8 cellular contexts compared by ENCODE assay signal in genomic region chr2:171687287-171688128, GRCh38. TPM values are rescaled to one million over a fixed set of nuclear protein-coding genes. Genes with fewer than 3 reads are reported as not detected.
DNase-seq lines count a peak whose midpoint lies in the region; ATAC-seq, FAIRE-seq and TF ChIP-seq lines count a peak whose summit lies in the region.

Gene DYNC1I2, plus strand, starts transcription at chr2:171687469. Its CDS starts 2,687 bp downstream, at chr2:171690156.

- peaks cover 0 to 1% (median 0%) of the 10 kb centered on the region in 7 donors for H3K9me3 Mint-ChIP-seq in CD14-positive monocyte

- in situ Hi-C loops in HepG2 (cut with HindIII; ENCODE audit: extremely low pct_ligation_motif_present, low pct_unique_long_range_greater_than_20kb), result no loop called here

- H3K4me3 ChIP-seq in HepG2 (replicated peaks in 1 of 3; ENCODE audit: insufficient read depth in 1 of 3, low read depth in 2 of 3, low read length in 3 of 3), result peak within 1 kb of the TSS; percentile 86 to 99 (median 95)

- H3K36me3 ChIP-seq in HepG2 (replicated peaks in 1 of 2; ENCODE audit: control insufficient read depth in 1 of 2, insufficient read depth in 2 of 2, low read length in 2 of 2), result peaks cover 3 to 8% of the 10 kb centered on the region in 2 experiments; a peak in 4 of 5 replicates

- peak within 1 kb of the TSS; percentile 85 for H3K4me2 ChIP-seq in HepG2 (ENCODE audit: low read depth, low read length)

- peaks cover 44% of the 10 kb centered on the region for H3K79me2 ChIP-seq in HepG2 (ENCODE audit: insufficient read depth, low read length)

- no peaks in the 10 kb centered on the region for H3K9me3 ChIP-seq in HepG2 (ENCODE audit: low read length)

- intact Hi-C loops in CD14-positive monocyte (cut with micrococcal nuclease) (loop anchor here (10.0 kb wide), 2 partner anchors 237 to 253 kb away; partner anchors contain the start of genes DCAF17 (in 1 of the 2), HAT1 (in 1 of the 2) and METTL8 (in 1 of the 2)), HepG2 (cut with micrococcal nuclease; ENCODE audit: unreplicated experiment) (loop anchor here (1.0 kb wide), 1 partner anchor 89 kb away; no protein-coding TSS in a partner anchor)

- peak within 1 kb of the TSS; percentile 86 to 96 (median 95) for H3K27ac Mint-ChIP-seq in CD14-positive monocyte

- TF ChIP-seq RAD21 in HepG2 (CRISPR knock-in tag; IDR thresholded peaks at IDR 0.05), result no peak; the same call in 1 of the 2 replicates

- TSS peak; percentile 73 for BruUV-seq in HepG2 (replicated peaks; lab: Mats Ljungman, UMichigan)

- no peaks in the 10 kb centered on the region for H4K20me1 ChIP-seq in HepG2 (ENCODE audit: insufficient read depth, low read length)

- peak within 1 kb of the TSS; percentile 70 for H3K27ac ChIP-seq in HepG2 (ENCODE audit: extremely low read length, insufficient read depth, low read length)

- peak; percentile 72 to 82 for TF ChIP-seq POLR2A in HepG2 (IDR thresholded peaks at IDR 0.05; ENCODE audit: insufficient read depth in 1 of 2, low read depth in 2 of 2, low read length in 2 of 2)

- CTCF ChIA-PET in HepG2 (lab: Yijun Ruan, JAX; ENCODE audit: low intra/inter-chr PET ratio, low total read pairs), result interaction anchor here (0.8 kb wide), 1 partner anchor 16 kb away, joined by 3 read pairs; no protein-coding TSS in a partner anchor

- TF ChIP-seq CTCF in CD14-positive monocyte (IDR thresholded peaks at IDR 0.05), result no peak
- TF ChIP-seq CTCF in HepG2 (CRISPR knock-in tag; IDR thresholded peaks at IDR 0.05), result peak; percentile 18; the same call in 1 of the 2 replicates

- H3K27me3 ChIP-seq in HepG2 (ENCODE audit: control insufficient read depth in 1 of 2, insufficient read depth in 2 of 2, low read length in 2 of 2), result peaks cover 0 to 10% of the 10 kb centered on the region in 2 experiments; a peak in 1 of 5 replicates

- DNase-seq in CD14-positive monocyte (ENCODE audit: low spot score), result peak; percentile 85
- DNase-seq in NCI-H748 treated with DMSO at 0.1 percent for 48 hours (lab: John Stamatoyannopoulos, UW), result peak; percentile 93
- DNase-seq in activated CD4-positive, alpha-beta T cell treated with anti-CD3 and anti-CD28 coated beads, Interleukin-2, amount 50 U/mL, for 48 hours, result peak; percentile 79 to 85
- peak; percentile 91 to 96 for DNase-seq in dermis microvascular lymphatic vessel endothelial cell (ENCODE audit: low read depth in 2 of 2)
- DNase-seq in HepG2 (ENCODE audit: low spot score), result peak; percentile 95
- DNase-seq in stimulated activated CD4-positive, alpha-beta T cell treated with anti-CD3 and anti-CD28 coated beads, Interleukin-4, amount 100 ng/mL, for 1 hour, result peak; percentile 77

- POLR2A ChIA-PET in HepG2 (lab: Yijun Ruan, JAX), result interaction anchor here (0.6 to 3.2 kb wide), 8 partner anchors 13 to 436 kb away, joined by 3 to 20 read pairs (median 4); partner anchors contain the start of genes DLX1, DLX2, METAP1D and SLC25A12

- TF ChIP-seq EP300 in HepG2 (IDR thresholded peaks at IDR 0.05; ENCODE audit: low read depth in 2 of 2, low read length in 2 of 2), result peak in 1 of 2 experiments; percentile 13; a peak in 1 of 4 replicates
- no peak; the same call in 1 of the 2 replicates for TF ChIP-seq EP300 in HepG2 (CRISPR knock-in tag; IDR thresholded peaks at IDR 0.05; ENCODE audit: borderline replicate concordance)

- peaks cover 2 to 9% (median 6%) of the 10 kb centered on the region in 3 donors for H3K27me3 Mint-ChIP-seq in CD14-positive monocyte (ENCODE audit: low read depth in 3 of 3)

- ATAC-seq in GM19351 (IDR thresholded peaks at IDR 0.05; ENCODE audit: unreplicated experiment) (peak; percentile 89), HG03558 (IDR thresholded peaks at IDR 0.05; ENCODE audit: extremely low read depth, unreplicated experiment) (peak; percentile 72), HepG2 (peak; percentile 99)

- peak within 1 kb of the TSS; percentile 92 for H2AFZ ChIP-seq in HepG2 (ENCODE audit: low read length)

- peaks cover 20% of the 10 kb centered on the region for H3K4me1 Mint-ChIP-seq in CD14-positive monocyte

- peak; percentile 88 for FAIRE-seq in HepG2 (lab: Jason Lieb, UNC)

- WGBS in HepG2 (ENCODE audit: low lambda C conversion rate), result 0% methylated on average over 39 of the region's 51 CpGs

- peaks cover 12% of the 10 kb centered on the region for H3K4me1 ChIP-seq in HepG2 (ENCODE audit: insufficient read depth, low read length)

- H3K4me3 Mint-ChIP-seq in CD14-positive monocyte, result peak within 1 kb of the TSS; percentile 91 to 97

- peak within 1 kb of the TSS; percentile 80 for H3K9ac ChIP-seq in HepG2 (ENCODE audit: insufficient read depth, low read depth, low read length)

- peaks cover 14 to 15% of the 10 kb centered on the region in 2 donors for H3K36me3 Mint-ChIP-seq in CD14-positive monocyte

TF ChIP-seq in HepG2, 621 proteins besides CTCF, POLR2A, EP300 and RAD21 (continues in another document):
- peak; percentile 98 for TF ChIP-seq ELF1 (CRISPR knock-in tag; IDR thresholded peaks at IDR 0.05)
- TF ChIP-seq MTF1 (CRISPR knock-in tag; IDR thresholded peaks at IDR 0.05), result no peak
- no peak for TF ChIP-seq ATM (IDR thresholded peaks at IDR 0.05; ENCODE audit: borderline replicate concordance)
- peak; percentile 22; the same call in 1 of the 2 replicates for TF ChIP-seq KLF6 (CRISPR knock-in tag; IDR thresholded peaks at IDR 0.05)
- no peak; the same call in 1 of the 2 replicates for TF ChIP-seq ZNF124 (CRISPR knock-in tag; IDR thresholded peaks at IDR 0.05)
- TF ChIP-seq, protein P1, sequence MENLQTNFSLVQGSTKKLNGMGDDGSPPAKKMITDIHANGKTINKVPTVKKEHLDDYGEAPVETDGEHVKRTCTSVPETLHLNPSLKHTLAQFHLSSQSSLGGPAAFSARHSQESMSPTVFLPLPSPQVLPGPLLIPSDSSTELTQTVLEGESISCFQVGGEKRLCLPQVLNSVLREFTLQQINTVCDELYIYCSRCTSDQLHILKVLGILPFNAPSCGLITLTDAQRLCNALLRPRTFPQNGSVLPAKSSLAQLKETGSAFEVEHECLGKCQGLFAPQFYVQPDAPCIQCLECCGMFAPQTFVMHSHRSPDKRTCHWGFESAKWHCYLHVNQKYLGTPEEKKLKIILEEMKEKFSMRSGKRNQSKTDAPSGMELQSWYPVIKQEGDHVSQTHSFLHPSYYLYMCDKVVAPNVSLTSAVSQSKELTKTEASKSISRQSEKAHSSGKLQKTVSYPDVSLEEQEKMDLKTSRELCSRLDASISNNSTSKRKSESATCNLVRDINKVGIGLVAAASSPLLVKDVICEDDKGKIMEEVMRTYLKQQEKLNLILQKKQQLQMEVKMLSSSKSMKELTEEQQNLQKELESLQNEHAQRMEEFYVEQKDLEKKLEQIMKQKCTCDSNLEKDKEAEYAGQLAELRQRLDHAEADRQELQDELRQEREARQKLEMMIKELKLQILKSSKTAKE (CRISPR knock-in tag; IDR thresholded peaks at IDR 0.05; ENCODE audit: borderline replicate concordance), result no peak
- no peak; the same call in 1 of the 2 replicates for TF ChIP-seq ZNF280B (CRISPR knock-in tag; IDR thresholded peaks at IDR 0.05; ENCODE audit: borderline replicate concordance)
- TF ChIP-seq ZNF546 (CRISPR knock-in tag; conservative IDR thresholded peaks at IDR 0.05), result no peak; the same call in 1 of the 2 replicates
- TF ChIP-seq SMC3 (IDR thresholded peaks at IDR 0.05; ENCODE audit: low read length), result no peak

RNA-seq across cellular contexts. Expression of gene DYNC1I2, which starts in this region (rescaled TPM):
- polyA plus RNA-seq in CD14-positive monocyte (10 to 100 TPM; 30.8 to 32.2 TPM), HepG2 (2011; rRNA removed) (77.9 and 99.8 TPM in 2 replicates)
- total RNA-seq in dermis microvascular lymphatic vessel endothelial cell (122 and 135 TPM in 2 replicates), HepG2 (2016; rRNA removed; fragmentation: Illumina TruSeq; extraction: Trizol) (84.0 and 125 TPM in 2 replicates)
- total RNA-seq in HepG2 (2016; cell fraction: cytosol; rRNA removed; fragmentation: Illumina TruSeq; extraction: Trizol; ENCODE audit: low read depth), result 11.5 and 11.7 TPM in 2 replicates
- total RNA-seq in HepG2 (2016; cell fraction: insoluble cytoplasmic fraction; rRNA removed; fragmentation: Illumina TruSeq; extraction: Trizol), result 85.6 and 121 TPM in 2 replicates
- 21.7 and 28.3 TPM in 2 replicates for total RNA-seq in HepG2 (2016; cell fraction: membrane; rRNA removed; fragmentation: Illumina TruSeq; extraction: Trizol)
- total RNA-seq in HepG2 (2016; cell fraction: nucleus; rRNA removed; fragmentation: Illumina TruSeq; extraction: Trizol), result 89.5 and 91.4 TPM in 2 replicates
- polyA plus RNA-seq in HepG2 (2011; cell fraction: cytosol; rRNA removed), result 50.4 and 75.4 TPM in 2 replicates
- 21.3 and 34.2 TPM in 2 replicates for polyA plus RNA-seq in HepG2 (2011; cell fraction: nucleus; rRNA removed)
- polyA plus RNA-seq in HepG2 (2012), result 64.1 and 76.2 TPM in 2 replicates
- 6.5 and 8.0 TPM in 2 replicates for polyA plus RNA-seq in HepG2 (2016; cell fraction: cytosol; fragmentation: Illumina TruSeq; extraction: Trizol; ENCODE audit: low read depth)
- polyA plus RNA-seq in HepG2 (2016; cell fraction: insoluble cytoplasmic fraction; fragmentation: Illumina TruSeq; extraction: Trizol; ENCODE audit: low read depth), result 112 and 119 TPM in 2 replicates
- polyA plus RNA-seq in HepG2 (2016; cell fraction: membrane; fragmentation: Illumina TruSeq; extraction: Trizol; ENCODE audit: low read depth), result 15.2 and 17.9 TPM in 2 replicates
- polyA plus RNA-seq in HepG2 (2016; cell fraction: nucleus; fragmentation: Illumina TruSeq; extraction: Trizol; ENCODE audit: insufficient read depth, low read depth), result 40.3 and 45.3 TPM in 2 replicates
- polyA minus RNA-seq in HepG2 (2011; rRNA and poly(A)+ RNA removed; ENCODE audit: low replicate concordance), result 29.3 and 70.3 TPM in 2 replicates
- 43.5 and 46.1 TPM in 2 replicates for polyA minus RNA-seq in HepG2 (2011; cell fraction: cytosol; rRNA and poly(A)+ RNA removed)
- polyA minus RNA-seq in HepG2 (2011; cell fraction: nucleus; rRNA and poly(A)+ RNA removed), result 204 and 233 TPM in 2 replicates

Comparison
In these comparisons a context has a peak if more than half of its experiments do, and no peak if none do; other contexts are left out.
1. Peak in every context shown above with its lines: DNase-seq, ATAC-seq, H3K4me3 ChIP-seq and H3K27ac ChIP-seq.